7 cellular contexts compared by ENCODE assay signal in the genomic region with DNA sequence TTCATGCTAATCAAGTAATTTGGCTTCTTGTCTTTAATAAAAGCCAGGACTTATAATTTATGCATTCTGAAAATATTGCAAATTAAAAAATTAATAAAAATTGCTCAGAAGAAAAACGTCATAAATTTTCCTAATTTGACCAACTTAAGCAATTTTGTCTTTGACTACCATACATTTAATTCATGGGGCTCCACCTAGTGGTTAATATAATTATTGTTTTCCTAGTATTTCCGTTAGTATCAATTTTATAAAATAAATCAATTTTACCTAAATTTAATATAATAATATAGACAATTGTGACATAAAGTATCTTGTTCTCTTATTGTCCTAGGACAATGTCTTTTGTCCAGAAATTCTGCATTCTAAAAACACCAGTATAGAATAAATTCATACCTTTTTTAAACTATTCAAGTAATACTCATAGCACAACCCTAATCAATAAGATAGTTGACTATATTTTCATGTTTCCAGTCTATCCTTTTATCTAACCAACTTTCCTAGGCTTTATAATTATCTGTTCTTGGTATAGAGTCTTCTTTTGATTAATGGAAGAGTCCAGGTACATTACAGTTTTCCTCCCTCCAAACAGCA.
DNase-seq lines count a peak whose midpoint lies in the region; FAIRE-seq and TF ChIP-seq lines count a peak whose summit lies in the region.

No MANE protein-coding gene starts in this region.

- no peaks in the 10 kb centered on the region for H3K9me3 ChIP-seq in MG63

- peaks cover 2% of the 10 kb centered on the region for H3K4me1 Mint-ChIP-seq in progenitor cell of endocrine pancreas (ENCODE audit: low read depth)

- no peaks in the 10 kb centered on the region for H3K36me3 ChIP-seq in MG63

- H3K4me3 Mint-ChIP-seq in progenitor cell of endocrine pancreas (ENCODE audit: low read depth): no peak overlapping the region

- H3K27me3 ChIP-seq in MG63: no peaks in the 10 kb centered on the region

- peaks cover 9% of the 10 kb centered on the region for H3K9me3 Mint-ChIP-seq in progenitor cell of endocrine pancreas (ENCODE audit: low read depth)

- H3K27me3 Mint-ChIP-seq in progenitor cell of endocrine pancreas: no peaks in the 10 kb centered on the region

- DNase-seq in GM13976 (ENCODE audit: low spot score) (peak; percentile 1), NCI-H2029 treated with DMSO at 0.1 percent for 48 hours (lab: John Stamatoyannopoulos, UW) (peak; percentile 53), cerebellum (ENCODE audit: low spot score) (peak; percentile 25), progenitor cell of endocrine pancreas (ENCODE audit: low spot score, unreplicated experiment) (no peak), HTR-8/SVneo (ENCODE audit: insufficient read length, low spot score) (no peak), MG63 (no peak)
- DNase-seq in activated CD8-positive, alpha-beta memory T cell treated with anti-CD3 and anti-CD28 coated beads, Interleukin-2, amount 50 U/mL, for 4 hours: no peak

- FAIRE-seq in HTR-8/SVneo (lab: Jason Lieb, UNC): no peak

- H3K27ac Mint-ChIP-seq in progenitor cell of endocrine pancreas: no peak overlapping the region

- in situ Hi-C loops in GM13976 (cut with MboI; ENCODE audit: low sequenced_read_pairs, unreplicated experiment): loop anchor here (25.0 kb wide), 2 partner anchors 455 to 580 kb away; no protein-coding TSS in a partner anchor

- no peak for TF ChIP-seq CTCF in GM13976 (IDR thresholded peaks at IDR 0.05; ENCODE audit: borderline replicate concordance, control extremely low read depth, extremely low read depth, insufficient read depth, missing control alignments)
- peak; percentile 79 for TF ChIP-seq CTCF in progenitor cell of endocrine pancreas (IDR thresholded peaks at IDR 0.05; ENCODE audit: unreplicated experiment)

- no peaks in the 10 kb centered on the region for H3K36me3 Mint-ChIP-seq in progenitor cell of endocrine pancreas (ENCODE audit: insufficient read depth)

- H3K4me3 ChIP-seq in MG63: no peak overlapping the region

Comparison
In these comparisons a context has a peak if more than half of its experiments do, and no peak if none do; other contexts are left out.
1. DNase-seq: peak in GM13976 (single experiment), NCI-H2029 treated with DMSO at 0.1 percent for 48 hours (single experiment) and cerebellum (single experiment); none in progenitor cell of endocrine pancreas (single experiment), activated CD8-positive, alpha-beta memory T cell treated with anti-CD3 and anti-CD28 coated beads, Interleukin-2, amount 50 U/mL, for 4 hours (single experiment), HTR-8/SVneo (single experiment) and MG63 (single experiment).